In the genomic region with DNA sequence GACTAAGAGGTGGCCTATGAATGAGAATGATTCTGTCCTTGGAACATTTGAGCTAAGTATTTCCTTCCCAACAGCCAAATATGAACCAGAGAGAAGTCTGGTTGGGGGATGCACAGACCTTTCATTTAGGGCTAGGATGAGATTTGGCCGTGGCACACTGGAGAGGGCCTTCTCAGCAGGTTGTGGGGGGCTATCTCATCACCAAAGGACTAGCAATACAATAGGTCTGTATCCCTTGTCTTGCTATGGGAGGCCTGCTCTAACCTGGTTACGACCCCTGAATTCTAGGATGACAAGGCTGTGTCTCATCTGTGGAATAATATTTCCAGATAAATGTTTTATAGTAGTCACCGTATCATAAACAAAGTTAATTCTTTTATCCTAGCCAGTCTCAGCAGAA, we compare ENCODE assay signal across 17 cellular contexts.
DNase-seq lines count a peak whose midpoint lies in the region; ATAC-seq and TF ChIP-seq lines count a peak whose summit lies in the region.
"Had no signal": no experiment of that assay in that cellular context is flagged by ENCODE, and none has a peak within 500 bp of the region (broad histone marks: within the 10 kb centered on the region; RNA-seq: fewer than 3 reads in every experiment).

No MANE protein-coding gene starts in this region.

- 100% methylated on average over 1 of the region's 3 CpGs for WGBS in mesenchymal stem cell

- no peak overlapping the region for H3K27ac ChIP-seq in GM23338 (ENCODE audit: low read depth)
- H3K27ac ChIP-seq in SJSA1 = peak overlapping the region; percentile 25
- H3K27ac ChIP-seq in mesenchymal stem cell (ENCODE audit: low read length, poor library complexity, severe bottlenecking) = peak overlapping the region; percentile 46
- H3K27ac ChIP-seq in rectal smooth muscle tissue (ENCODE audit: low read depth, low read length) = peak overlapping the region; percentile 16
- H3K27ac ChIP-seq in Peyer's patch = no peak overlapping the region

- H3K4me3 ChIP-seq in GM23338 (no peak overlapping the region), SJSA1 (no peak overlapping the region), mesenchymal stem cell (ENCODE audit: insufficient read depth in 1 of 2, low read depth in 1 of 2, low read length in 2 of 2) (no peak overlapping the region), rectal smooth muscle tissue (ENCODE audit: low read length) (no peak overlapping the region), Peyer's patch (no peak overlapping the region)

- H3K9me3 ChIP-seq in SJSA1 (replicated peaks) (no peaks in the 10 kb centered on the region), mesenchymal stem cell (ENCODE audit: control insufficient read depth, low read length) (no peaks in the 10 kb centered on the region), Peyer's patch (no peaks in the 10 kb centered on the region)

- peak overlapping the region in 1 of 2 experiments; percentile 9 for H3K14ac ChIP-seq in mesenchymal stem cell (ENCODE audit: low read length in 2 of 2)

- no peaks in the 10 kb centered on the region for H3K9me3 Mint-ChIP-seq in GM23338

- H3K4me2 ChIP-seq in GM23338 (0 out of 2 replicates have a peak overlapping the region, but pooled peaks have one; percentile 28), mesenchymal stem cell (ENCODE audit: low read length, poor library complexity, severe bottlenecking) (no peak overlapping the region)

- no peak overlapping the region for H2AK5ac ChIP-seq in mesenchymal stem cell (ENCODE audit: low read length, severe bottlenecking)

- peak overlapping the region in 1 of 2 experiments; percentile 63 for H2BK12ac ChIP-seq in mesenchymal stem cell (ENCODE audit: low read length in 2 of 2)

- H3K4me3 Mint-ChIP-seq in GM23338 = no peak overlapping the region
- H3K4me3 Mint-ChIP-seq: B cell; CD4-positive, CD25-positive, alpha-beta regulatory T cell had no signal

- H2BK15ac ChIP-seq in mesenchymal stem cell (ENCODE audit: low read depth, poor library complexity, severe bottlenecking) = no peak overlapping the region

- H3K4ac ChIP-seq in mesenchymal stem cell (ENCODE audit: low read depth in 1 of 2, low read length in 2 of 2) = peak overlapping the region in 1 of 2 experiments; percentile 95

- H3K79me2 ChIP-seq in GM23338 (replicated peaks; ENCODE audit: insufficient read depth) = no peaks in the 10 kb centered on the region

- no peak overlapping the region for H2BK120ac ChIP-seq in mesenchymal stem cell (ENCODE audit: low read depth, low read length)

- H4K20me1 ChIP-seq in GM23338 (replicated peaks; ENCODE audit: insufficient read depth) = no peaks in the 10 kb centered on the region

- DNase-seq in GM23338 (ENCODE audit: low spot score) (no peak), SJSA1 (ENCODE audit: low read depth in 1 of 2, low spot score in 2 of 2) (no peak), mesenchymal stem cell (no peak), HT-29 (ENCODE audit: low spot score) (no peak), DMS 273 treated with DMSO at 0.1 percent for 48 hours (lab: John Stamatoyannopoulos, UW) (no peak), Peyer's patch (no peak)
- DNase-seq: CD4-positive, CD25-positive, alpha-beta regulatory T cell; DMS53; GOT3; KG1; NCI-H1694; NCI-H2227 treated with DMSO at 0.1 percent for 48 hours had no signal

- H3F3A ChIP-seq in GM23338 (replicated peaks; ENCODE audit: low read depth) = no peaks in the 10 kb centered on the region

- no peaks in the 10 kb centered on the region for H3K27me3 ChIP-seq in GM23338 (ENCODE audit: insufficient read depth)
- no peaks in the 10 kb centered on the region for H3K27me3 ChIP-seq in SJSA1 (replicated peaks)
- no peaks in the 10 kb centered on the region for H3K27me3 ChIP-seq in mesenchymal stem cell (ENCODE audit: control insufficient read depth in 1 of 2, insufficient read depth in 1 of 2, low read length in 2 of 2)
- no peaks in the 10 kb centered on the region for H3K27me3 ChIP-seq in rectal smooth muscle tissue (ENCODE audit: control insufficient read depth, insufficient read depth, low read length)
- H3K27me3 ChIP-seq in Peyer's patch = no peaks in the 10 kb centered on the region

- no peak for ATAC-seq in GM23338
- no peak for ATAC-seq in HG03175 (IDR thresholded peaks at IDR 0.05; ENCODE audit: unreplicated experiment)
- ATAC-seq: Panc1, Right ventricle myocardium inferior had no signal

- H4K91ac ChIP-seq in mesenchymal stem cell (ENCODE audit: low read length) = no peak overlapping the region

- no peaks in the 10 kb centered on the region for H3K36me3 ChIP-seq in GM23338 (ENCODE audit: insufficient read depth)
- H3K36me3 ChIP-seq in SJSA1 = no peaks in the 10 kb centered on the region
- no peaks in the 10 kb centered on the region for H3K36me3 ChIP-seq in mesenchymal stem cell (ENCODE audit: control insufficient read depth in 1 of 2, insufficient read depth in 2 of 2, low read depth in 1 of 2, low read length in 2 of 2)
- no peaks in the 10 kb centered on the region for H3K36me3 ChIP-seq in rectal smooth muscle tissue (ENCODE audit: control insufficient read depth, insufficient read depth, low read length)
- no peaks in the 10 kb centered on the region for H3K36me3 ChIP-seq in Peyer's patch

- H3K9ac ChIP-seq in mesenchymal stem cell (ENCODE audit: low read length) = no peak overlapping the region
- no peak overlapping the region for H3K9ac ChIP-seq in rectal smooth muscle tissue (ENCODE audit: low read length)

- no peak overlapping the region for H3K23ac ChIP-seq in mesenchymal stem cell (ENCODE audit: low read length in 2 of 2)

- no peak overlapping the region for H4K8ac ChIP-seq in mesenchymal stem cell (ENCODE audit: low read length)

- H3K27ac Mint-ChIP-seq in GM23338 = no peak overlapping the region
- H3K27ac Mint-ChIP-seq: B cell; CD4-positive, CD25-positive, alpha-beta regulatory T cell had no signal

- H3K9me2 ChIP-seq in GM23338 (ENCODE audit: insufficient read depth) = no peaks in the 10 kb centered on the region

- H3K27me3 Mint-ChIP-seq in GM23338 (ENCODE audit: insufficient read depth, low read depth, poor library complexity) = no peaks in the 10 kb centered on the region
- H3K27me3 Mint-ChIP-seq: B cell; CD4-positive, CD25-positive, alpha-beta regulatory T cell had no signal

- TF ChIP-seq CTCF in GM23338 (conservative IDR thresholded peaks at IDR 0.05; ENCODE audit: low read depth in 2 of 2) (no peak), Peyer's patch (IDR thresholded peaks at IDR 0.05) (no peak)

- peak overlapping the region; percentile 6 to 78 for H3K18ac ChIP-seq in mesenchymal stem cell (ENCODE audit: low read depth in 1 of 2, low read length in 2 of 2)

- H2AFZ ChIP-seq in GM23338 (no peak overlapping the region), mesenchymal stem cell (ENCODE audit: low read depth, low read length) (peak overlapping the region; percentile 61)

- H2BK5ac ChIP-seq in mesenchymal stem cell (ENCODE audit: low read depth, low read length, poor library complexity, severe bottlenecking) = no peak overlapping the region

- no peak for TF ChIP-seq POLR2A in Peyer's patch (IDR thresholded peaks at IDR 0.05)

- H3K36me3 Mint-ChIP-seq in GM23338 (ENCODE audit: low read depth) = no peaks in the 10 kb centered on the region
- H3K36me3 Mint-ChIP-seq: CD4-positive, CD25-positive, alpha-beta regulatory T cell had no signal

- H3K79me1 ChIP-seq in mesenchymal stem cell (replicated peaks; ENCODE audit: low read length, poor library complexity, severe bottlenecking) = no peaks in the 10 kb centered on the region

- peaks cover 11% of the 10 kb centered on the region; the same call in 1 of the 2 replicates for H3K4me1 ChIP-seq in GM23338 (ENCODE audit: insufficient read depth)
- H3K4me1 ChIP-seq in SJSA1 (replicated peaks) = peaks cover 55% of the 10 kb centered on the region
- peaks cover 1% of the 10 kb centered on the region for H3K4me1 ChIP-seq in mesenchymal stem cell (ENCODE audit: control insufficient read depth, insufficient read depth, low read depth, low read length)
- H3K4me1 ChIP-seq in rectal smooth muscle tissue (ENCODE audit: control insufficient read depth, insufficient read depth, low read length) = peaks cover 28% of the 10 kb centered on the region
- no peaks in the 10 kb centered on the region for H3K4me1 ChIP-seq in Peyer's patch

- H3K4me1 Mint-ChIP-seq in GM23338 = peaks cover 8% of the 10 kb centered on the region; the same call in 2 of the 3 replicates
- H3K4me1 Mint-ChIP-seq: B cell; CD4-positive, CD25-positive, alpha-beta regulatory T cell had no signal

TF ChIP-seq in GM23338, 12 proteins besides CTCF, POLR2A, EP300 and RAD21:
- TF ChIP-seq CREB1 (CRISPR knock-in tag; IDR thresholded peaks at IDR 0.05; ENCODE audit: low read depth) (no peak), EZH2 (IDR thresholded peaks at IDR 0.05; ENCODE audit: low read depth, unreplicated experiment) (no peak), STAT1 (IDR thresholded peaks at IDR 0.05; ENCODE audit: unreplicated experiment) (no peak)
- TF ChIP-seq, protein P1, sequence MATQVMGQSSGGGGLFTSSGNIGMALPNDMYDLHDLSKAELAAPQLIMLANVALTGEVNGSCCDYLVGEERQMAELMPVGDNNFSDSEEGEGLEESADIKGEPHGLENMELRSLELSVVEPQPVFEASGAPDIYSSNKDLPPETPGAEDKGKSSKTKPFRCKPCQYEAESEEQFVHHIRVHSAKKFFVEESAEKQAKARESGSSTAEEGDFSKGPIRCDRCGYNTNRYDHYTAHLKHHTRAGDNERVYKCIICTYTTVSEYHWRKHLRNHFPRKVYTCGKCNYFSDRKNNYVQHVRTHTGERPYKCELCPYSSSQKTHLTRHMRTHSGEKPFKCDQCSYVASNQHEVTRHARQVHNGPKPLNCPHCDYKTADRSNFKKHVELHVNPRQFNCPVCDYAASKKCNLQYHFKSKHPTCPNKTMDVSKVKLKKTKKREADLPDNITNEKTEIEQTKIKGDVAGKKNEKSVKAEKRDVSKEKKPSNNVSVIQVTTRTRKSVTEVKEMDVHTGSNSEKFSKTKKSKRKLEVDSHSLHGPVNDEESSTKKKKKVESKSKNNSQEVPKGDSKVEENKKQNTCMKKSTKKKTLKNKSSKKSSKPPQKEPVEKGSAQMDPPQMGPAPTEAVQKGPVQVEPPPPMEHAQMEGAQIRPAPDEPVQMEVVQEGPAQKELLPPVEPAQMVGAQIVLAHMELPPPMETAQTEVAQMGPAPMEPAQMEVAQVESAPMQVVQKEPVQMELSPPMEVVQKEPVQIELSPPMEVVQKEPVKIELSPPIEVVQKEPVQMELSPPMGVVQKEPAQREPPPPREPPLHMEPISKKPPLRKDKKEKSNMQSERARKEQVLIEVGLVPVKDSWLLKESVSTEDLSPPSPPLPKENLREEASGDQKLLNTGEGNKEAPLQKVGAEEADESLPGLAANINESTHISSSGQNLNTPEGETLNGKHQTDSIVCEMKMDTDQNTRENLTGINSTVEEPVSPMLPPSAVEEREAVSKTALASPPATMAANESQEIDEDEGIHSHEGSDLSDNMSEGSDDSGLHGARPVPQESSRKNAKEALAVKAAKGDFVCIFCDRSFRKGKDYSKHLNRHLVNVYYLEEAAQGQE (IDR thresholded peaks at IDR 0.05; ENCODE audit: unreplicated experiment) = no peak

Comparison
In these comparisons a context has a peak if more than half of its experiments do, and no peak if none do; other contexts are left out.
1. H3K27ac ChIP-seq: peak in SJSA1 (single experiment), mesenchymal stem cell (single experiment) and rectal smooth muscle tissue (single experiment); none in GM23338 (single experiment) and Peyer's patch (0 of 4).